15 cellular contexts compared by ENCODE assay signal in the genomic region with DNA sequence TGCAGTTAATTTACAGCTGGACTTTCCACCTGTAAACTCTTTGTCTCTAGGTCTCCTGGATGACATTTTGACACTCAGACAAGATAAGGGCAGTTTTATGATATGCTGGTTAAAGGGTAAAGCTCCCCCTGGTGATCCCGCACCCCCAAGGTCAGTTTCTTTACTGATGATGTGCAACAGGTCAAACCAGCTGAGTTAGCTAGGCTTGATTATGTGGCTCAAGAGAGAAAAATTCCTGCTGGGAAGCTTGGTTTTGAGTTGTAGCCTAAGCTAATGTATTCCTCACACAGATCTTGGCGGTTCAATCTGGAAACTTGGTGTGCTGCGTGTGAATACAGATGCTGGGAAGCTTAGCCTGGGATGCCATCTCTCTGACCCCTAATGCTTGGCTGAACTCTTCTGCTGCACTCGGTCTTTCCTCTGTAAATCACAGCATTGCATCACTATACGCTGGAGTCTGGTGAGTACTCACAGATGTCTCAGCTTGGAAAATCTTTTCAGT. TPM values are rescaled to one million over a fixed set of nuclear protein-coding genes. Genes with fewer than 3 reads are reported as not detected.
DNase-seq lines count a peak whose midpoint lies in the region; ATAC-seq and TF ChIP-seq lines count a peak whose summit lies in the region.
"Had no signal": no experiment of that assay in that cellular context is flagged by ENCODE, and none has a peak within 500 bp of the region (broad histone marks: within the 10 kb centered on the region; RNA-seq: fewer than 3 reads in every experiment).

No MANE protein-coding gene starts in this region.

- no peaks in the 10 kb centered on the region for H3K4me1 ChIP-seq in lower lobe of right lung
- H3K4me1 ChIP-seq: colonic mucosa had no signal

- no peaks in the 10 kb centered on the region for H3K9me3 ChIP-seq in lower lobe of right lung
- H3K9me3 ChIP-seq: colonic mucosa had no signal

- no peak overlapping the region for H3K27ac ChIP-seq in lower lobe of right lung
- H3K27ac ChIP-seq: colonic mucosa had no signal

- intact Hi-C loops in lower lobe of right lung (cut with DNase I), result no loop called here

- H3K36me3 ChIP-seq in lower lobe of right lung, result no peaks in the 10 kb centered on the region
- H3K36me3 ChIP-seq: colonic mucosa had no signal

- no peaks in the 10 kb centered on the region for H3K27me3 ChIP-seq in lower lobe of right lung (ENCODE audit: low read depth)
- H3K27me3 ChIP-seq: colonic mucosa had no signal

- TF ChIP-seq CTCF in lower lobe of right lung (IDR thresholded peaks at IDR 0.05), result no peak

- H3K4me3 ChIP-seq in lower lobe of right lung, result no peak overlapping the region
- H3K4me3 ChIP-seq: colonic mucosa had no signal

- ATAC-seq in lower lobe of right lung (peak; percentile 45 to 54), HG02981 (IDR thresholded peaks at IDR 0.05; ENCODE audit: unreplicated experiment) (no peak), GM19328 (IDR thresholded peaks at IDR 0.05; ENCODE audit: unreplicated experiment) (no peak), esophagus mucosa (no peak)
- ATAC-seq: activated T-cell treated with anti-CD3 and anti-CD28 coated beads, Interleukin-2, amount 50 U/mL, for 72 hours had no signal

- DNase-seq in EH (ENCODE audit: low read depth) (peak; percentile 15), LHCN-M2 (ENCODE audit: low read depth) (peak; percentile 31), fibroblast of gingiva (ENCODE audit: low read depth) (peak; percentile 2), lower lobe of right lung (no peak), NCI-H774 (lab: John Stamatoyannopoulos, UW) (no peak)
- DNase-seq: activated CD4-positive, alpha-beta T cell treated with anti-CD3 and anti-CD28 coated beads, Interleukin-2, amount 50 U/mL, for 48 hours; activated T-cell treated with anti-CD3 and anti-CD28 coated beads, Interleukin-2, amount 50 U/mL, for 72 hours; AML-193; colonic mucosa had no signal

RNA-seq across cellular contexts. Expression of a gene that starts 11.4 kb away (rescaled TPM):
- not detected in 2 replicates for total RNA-seq in LHCN-M2 (2014; rRNA removed)
- polyA plus RNA-seq in LHCN-M2 (2012), result not detected
- not detected for total RNA-seq in lower lobe of right lung
- total RNA-seq in esophagus mucosa, result not detected
- total RNA-seq: activated T-cell treated with anti-CD3 and anti-CD28 coated beads, Interleukin-2, amount 50 U/mL, for 72 hours; colonic mucosa; fibroblast of lung; posterior vena cava; temporal lobe had no signal
- polyA plus RNA-seq: fibroblast of lung had no signal

Comparison
In these comparisons a context has a peak if more than half of its experiments do, and no peak if none do; other contexts are left out.
1. DNase-seq: peak in EH (single experiment), LHCN-M2 (single experiment) and fibroblast of gingiva (single experiment); none in lower lobe of right lung (single experiment) and NCI-H774 (single experiment).
2. ATAC-seq: peak in lower lobe of right lung (2 of 2); none in HG02981 (single experiment), GM19328 (single experiment) and esophagus mucosa (single experiment).